Comparison of ENCODE assay signal across 1 cellular context in genomic region chr5:143629871-143630658, GRCh38.
A peak's percentile ranks its signal among the peaks of the same experiment; 100 is the strongest.
TF ChIP-seq lines count a peak whose summit lies in the region.

No MANE protein-coding gene starts in this region.

TF ChIP-seq in HepG2, 621 proteins besides CTCF, POLR2A, EP300 and RAD21 (continued from another document and continues in another):
- TF ChIP-seq RERE (CRISPR knock-in tag; IDR thresholded peaks at IDR 0.05; ENCODE audit: low read depth) (no peak), UBTF (CRISPR knock-in tag; IDR thresholded peaks at IDR 0.05) (no peak), ZNF136 (CRISPR knock-in tag; IDR thresholded peaks at IDR 0.05; ENCODE audit: low read depth) (no peak), HMGA1 (CRISPR knock-in tag; conservative IDR thresholded peaks at IDR 0.05) (no peak), PAWR (CRISPR knock-in tag; IDR thresholded peaks at IDR 0.05; ENCODE audit: borderline replicate concordance) (no peak), LBX2 (CRISPR knock-in tag; IDR thresholded peaks at IDR 0.05; ENCODE audit: borderline replicate concordance) (no peak), IKZF5 (CRISPR knock-in tag; IDR thresholded peaks at IDR 0.05) (peak; percentile 59; the same call in 1 of the 2 replicates), ZNF382 (CRISPR knock-in tag; IDR thresholded peaks at IDR 0.05; ENCODE audit: borderline replicate concordance) (no peak), ZBTB42 (CRISPR knock-in tag; IDR thresholded peaks at IDR 0.05) (no peak), ZNF614 (CRISPR knock-in tag; IDR thresholded peaks at IDR 0.05; ENCODE audit: borderline replicate concordance) (peak; percentile 77), SALL2 (CRISPR knock-in tag; IDR thresholded peaks at IDR 0.05) (no peak), SKI (IDR thresholded peaks at IDR 0.05; ENCODE audit: partially characterized antibody) (no peak), ZNF432 (CRISPR knock-in tag; IDR thresholded peaks at IDR 0.05; ENCODE audit: borderline replicate concordance) (no peak), PITX1 (CRISPR knock-in tag; IDR thresholded peaks at IDR 0.05) (no peak), SP5 (CRISPR knock-in tag; IDR thresholded peaks at IDR 0.05; ENCODE audit: borderline replicate concordance, low read depth) (no peak), BCLAF1 (IDR thresholded peaks at IDR 0.05) (no peak), PAXIP1 (CRISPR knock-in tag; conservative IDR thresholded peaks at IDR 0.05) (peak; percentile 76), ZNF282 (IDR thresholded peaks at IDR 0.05; ENCODE audit: partially characterized antibody) (no peak), MXI1 (IDR thresholded peaks at IDR 0.05; ENCODE audit: borderline replicate concordance, low read depth, low read length) (no peak), TCF7 (IDR thresholded peaks at IDR 0.05; ENCODE audit: low read depth) (peak; percentile 38), ZFP82 (CRISPR knock-in tag; IDR thresholded peaks at IDR 0.05; ENCODE audit: borderline replicate concordance) (no peak), ZSCAN20 (CRISPR knock-in tag; IDR thresholded peaks at IDR 0.05; ENCODE audit: borderline replicate concordance) (no peak), ZNF724P (CRISPR knock-in tag; IDR thresholded peaks at IDR 0.05; ENCODE audit: borderline replicate concordance) (no peak), REXO4 (CRISPR knock-in tag; IDR thresholded peaks at IDR 0.05; ENCODE audit: borderline replicate concordance) (no peak), MYC (CRISPR knock-in tag; IDR thresholded peaks at IDR 0.05; ENCODE audit: borderline replicate concordance) (no peak), ZNF75D (CRISPR knock-in tag; IDR thresholded peaks at IDR 0.05; ENCODE audit: borderline replicate concordance) (no peak), GLI4 (CRISPR knock-in tag; IDR thresholded peaks at IDR 0.05; ENCODE audit: borderline replicate concordance) (no peak), HNF4G (IDR thresholded peaks at IDR 0.05; ENCODE audit: borderline replicate concordance, low read depth, low read length) (no peak), HNF4G (CRISPR knock-in tag; IDR thresholded peaks at IDR 0.05; ENCODE audit: borderline replicate concordance, low read depth) (no peak), PHF5A (CRISPR knock-in tag; IDR thresholded peaks at IDR 0.05; ENCODE audit: low read depth, unreplicated experiment) (no peak), TIGD3 (CRISPR knock-in tag; IDR thresholded peaks at IDR 0.05; ENCODE audit: borderline replicate concordance) (no peak), KLF13 (CRISPR knock-in tag; IDR thresholded peaks at IDR 0.05) (no peak), ZNF563 (CRISPR knock-in tag; IDR thresholded peaks at IDR 0.05) (no peak), SOX5 (CRISPR knock-in tag; IDR thresholded peaks at IDR 0.05; ENCODE audit: borderline replicate concordance) (peak; percentile 90), ZNF740 (CRISPR knock-in tag; IDR thresholded peaks at IDR 0.05) (no peak), HHEX (CRISPR knock-in tag; IDR thresholded peaks at IDR 0.05) (no peak), ZNF552 (CRISPR knock-in tag; IDR thresholded peaks at IDR 0.05; ENCODE audit: borderline replicate concordance) (no peak), GLMP (CRISPR knock-in tag; IDR thresholded peaks at IDR 0.05; ENCODE audit: borderline replicate concordance) (no peak), RFX3 (CRISPR knock-in tag; IDR thresholded peaks at IDR 0.05) (no peak), GMEB1 (CRISPR knock-in tag; IDR thresholded peaks at IDR 0.05; ENCODE audit: borderline replicate concordance) (no peak), FOXJ3 (CRISPR knock-in tag; IDR thresholded peaks at IDR 0.05; ENCODE audit: borderline replicate concordance) (peak; percentile 35; the same call in 1 of the 2 replicates), ARNTL (CRISPR knock-in tag; IDR thresholded peaks at IDR 0.05) (no peak), RCOR2 (CRISPR knock-in tag; IDR thresholded peaks at IDR 0.05) (peak; percentile 60; the same call in 1 of the 2 replicates), ZNF296 (CRISPR knock-in tag; conservative IDR thresholded peaks at IDR 0.05) (no peak)
